In genomic region chr12:39441963-39442894, GRCh38 we compare ENCODE assay signal across 8 cellular contexts. TPM values are rescaled to one million over a fixed set of nuclear protein-coding genes. Genes with fewer than 3 reads are reported as not detected.
DNase-seq lines count a peak whose midpoint lies in the region; ATAC-seq, FAIRE-seq and TF ChIP-seq lines count a peak whose summit lies in the region.

No MANE protein-coding gene starts in this region.

- WGBS in body of pancreas, 2 donors: 1 to 2% methylated on average over 26 to 58 of the region's 58 CpGs
- WGBS in small intestine, 3 donors: 2 to 4% (median 2%) methylated on average over 53 to 58 of the region's 58 CpGs

- H3K27me3 ChIP-seq in body of pancreas: no peaks in the 10 kb centered on the region
- H3K27me3 ChIP-seq in small intestine (ENCODE audit: control insufficient read depth in 2 of 2, insufficient read depth in 2 of 2, low read length in 2 of 2): no peaks in the 10 kb centered on the region

- H3K4me3 Mint-ChIP-seq in IgD-negative memory B cell: peak overlapping the region; percentile 83 to 97 (median 91)
- peak overlapping the region; percentile 86 for H3K4me3 Mint-ChIP-seq in T-helper 2 cell treated with Interferon-gamma antibody and Interleukin-4, amounts not matched to agents 5 μg/mL and 100 μg/mL, for 36 hours

- H3K9me3 ChIP-seq in body of pancreas: no peaks in the 10 kb centered on the region
- no peaks in the 10 kb centered on the region for H3K9me3 ChIP-seq in small intestine (ENCODE audit: control insufficient read depth, low read depth)

- DNase-seq in DMS153 (lab: John Stamatoyannopoulos, UW) (peak; percentile 11), body of pancreas (peak in 2 of 4 donors; percentile 46 to 58), iPS-NIHi7 (ENCODE audit: extremely low spot score) (peak; percentile 13), small intestine (peak; percentile 41), NCI-H1048 (lab: John Stamatoyannopoulos, UW) (no peak)
- peak; percentile 62 for DNase-seq in T-helper 2 cell treated with Interferon-gamma antibody and Interleukin-4, amounts not matched to agents 5 μg/mL and 100 μg/mL, for 36 hours (ENCODE audit: low spot score)

- peak overlapping the region; percentile 60 to 90 for H3K4me3 ChIP-seq in body of pancreas
- peak overlapping the region; percentile 55 to 99 for H3K4me3 ChIP-seq in small intestine (ENCODE audit: low read depth in 1 of 2, low read length in 2 of 2)

- H3K9me3 Mint-ChIP-seq in IgD-negative memory B cell: no peaks in the 10 kb centered on the region
- no peaks in the 10 kb centered on the region for H3K9me3 Mint-ChIP-seq in T-helper 2 cell treated with Interferon-gamma antibody and Interleukin-4, amounts not matched to agents 5 μg/mL and 100 μg/mL, for 36 hours

- peak; percentile 28 for ATAC-seq in GM21619 (IDR thresholded peaks at IDR 0.05; ENCODE audit: unreplicated experiment)
- peak; percentile 13 for ATAC-seq in body of pancreas

- no peak for TF ChIP-seq POLR2A in body of pancreas (IDR thresholded peaks at IDR 0.05)

- no peaks in the 10 kb centered on the region for H3K36me3 Mint-ChIP-seq in IgD-negative memory B cell
- H3K36me3 Mint-ChIP-seq in T-helper 2 cell treated with Interferon-gamma antibody and Interleukin-4, amounts not matched to agents 5 μg/mL and 100 μg/mL, for 36 hours (ENCODE audit: low read depth): no peaks in the 10 kb centered on the region

- no peak for FAIRE-seq in small intestine (lab: Jason Lieb, UNC)

- H3K4me1 ChIP-seq in body of pancreas (peaks cover 21% of the 10 kb centered on the region), small intestine (ENCODE audit: control insufficient read depth in 2 of 2, insufficient read depth in 1 of 2, low read depth in 1 of 2, low read length in 1 of 2) (no peaks in the 10 kb centered on the region)

- intact Hi-C loops in body of pancreas (cut with DNase I): no loop called here

- H3K27ac Mint-ChIP-seq in IgD-negative memory B cell: peak overlapping the region; percentile 66 to 88 (median 69)
- H3K27ac Mint-ChIP-seq in T-helper 2 cell treated with Interferon-gamma antibody and Interleukin-4, amounts not matched to agents 5 μg/mL and 100 μg/mL, for 36 hours: peak overlapping the region; percentile 78

- H3K27ac ChIP-seq in body of pancreas (peak overlapping the region; percentile 85 to 98 (median 92)), small intestine (ENCODE audit: low read depth in 1 of 2, low read length in 1 of 2) (peak overlapping the region; percentile 88 to 97)

- TF ChIP-seq CTCF in body of pancreas (IDR thresholded peaks at IDR 0.05): no peak

- peaks cover 7 to 11% (median 10%) of the 10 kb centered on the region in 3 donors for H3K4me1 Mint-ChIP-seq in IgD-negative memory B cell
- H3K4me1 Mint-ChIP-seq in T-helper 2 cell treated with Interferon-gamma antibody and Interleukin-4, amounts not matched to agents 5 μg/mL and 100 μg/mL, for 36 hours (ENCODE audit: low read depth): peaks cover 20% of the 10 kb centered on the region

- H3K27me3 Mint-ChIP-seq in IgD-negative memory B cell: peaks cover 9% of the 10 kb centered on the region
- H3K27me3 Mint-ChIP-seq in T-helper 2 cell treated with Interferon-gamma antibody and Interleukin-4, amounts not matched to agents 5 μg/mL and 100 μg/mL, for 36 hours (ENCODE audit: low read depth): peaks cover 7% of the 10 kb centered on the region

- H3K36me3 ChIP-seq in body of pancreas (replicated peaks in 1 of 2; ENCODE audit: insufficient read depth in 1 of 2, low read depth in 2 of 2) (no peaks in the 10 kb centered on the region), small intestine (ENCODE audit: control insufficient read depth in 2 of 2, insufficient read depth in 2 of 2, low read length in 2 of 2) (no peaks in the 10 kb centered on the region)

RNA-seq across cellular contexts. Expression of gene KIF21A, which starts 0.7 kb away (rescaled TPM):
- polyA plus RNA-seq in IgD-negative memory B cell (1.8 TPM), small intestine (10 to 100 TPM; 15.2 to 21.6 (median 21.5) TPM)
- 10 to 100 TPM; 19.5 to 49.1 TPM for total RNA-seq in body of pancreas
